In the genomic region with DNA sequence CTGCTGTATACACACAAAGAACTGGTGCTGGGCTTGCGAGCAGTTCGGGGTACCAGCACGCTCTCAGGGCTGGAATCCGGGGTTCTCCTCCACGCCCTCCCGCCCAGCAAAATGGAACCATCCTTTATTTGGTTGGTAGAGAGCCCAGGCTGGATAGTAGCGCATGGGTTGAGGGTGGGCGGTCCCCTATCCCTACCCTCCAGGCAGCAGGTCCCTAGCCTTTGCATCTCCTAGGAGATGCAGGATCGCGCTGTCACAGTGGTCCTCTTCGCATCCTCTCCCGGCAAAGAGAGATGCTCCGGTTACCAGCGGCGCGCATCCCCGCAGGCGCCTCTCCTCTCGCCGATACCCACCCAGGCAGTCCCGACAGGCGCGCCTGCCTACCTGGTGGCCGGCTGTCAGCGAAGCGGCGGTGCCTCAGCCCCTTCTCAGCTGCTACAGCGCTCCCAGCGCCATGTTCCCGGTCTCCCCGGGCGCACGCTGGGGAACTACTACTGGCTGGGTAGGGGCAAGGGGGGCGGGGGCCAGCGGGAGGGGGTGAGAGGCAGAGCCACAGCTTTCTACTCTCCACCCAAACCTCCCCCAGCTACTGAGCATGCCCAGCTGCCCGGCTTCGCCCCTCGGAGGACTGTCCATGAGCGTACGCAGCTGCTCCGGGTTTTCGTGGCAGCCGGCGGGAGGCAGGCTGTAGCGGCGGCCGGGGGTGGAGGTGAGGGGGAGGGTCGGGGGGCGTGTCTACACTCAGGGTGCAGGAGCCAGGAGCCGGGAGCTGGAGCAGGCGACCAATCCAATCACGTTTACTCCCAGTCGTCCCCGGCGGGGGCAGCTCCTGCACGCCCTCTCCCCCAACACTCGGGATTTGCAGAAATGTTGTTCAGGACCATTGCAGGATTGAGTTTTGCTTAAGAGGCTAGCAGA, we compare ENCODE assay signal across 8 cellular contexts. TPM values are rescaled to one million over a fixed set of nuclear protein-coding genes. Genes with fewer than 3 reads are reported as not detected.
DNase-seq lines count a peak whose midpoint lies in the region; ATAC-seq and FAIRE-seq lines count a peak whose summit lies in the region.

A gene (minus strand): TSS at position 699 of the 918 bp plus-strand sequence. CDS start 194,748 bp downstream, outside the sequence.

- no peaks in the 10 kb centered on the region for H3K36me3 ChIP-seq in small intestine (ENCODE audit: control insufficient read depth in 2 of 2, insufficient read depth in 2 of 2, low read length in 2 of 2)

- ATAC-seq in HG02588 (IDR thresholded peaks at IDR 0.05; ENCODE audit: unreplicated experiment), result no peak

- H3K9me3 ChIP-seq in small intestine (ENCODE audit: control insufficient read depth, low read depth), result no peaks in the 10 kb centered on the region

- no peak for FAIRE-seq in small intestine (lab: Jason Lieb, UNC)

- peaks cover 5 to 14% of the 10 kb centered on the region in 2 donors for H3K27me3 ChIP-seq in small intestine (ENCODE audit: control insufficient read depth in 2 of 2, insufficient read depth in 2 of 2, low read length in 2 of 2)

- DNase-seq in C1 segment of cervical spinal cord (lab: John Stamatoyannopoulos, UW) (peak in 13 of 14 donors; percentile 8 to 94 (median 43)), NCI-H1417 treated with DMSO at 0.1 percent for 48 hours (lab: John Stamatoyannopoulos, UW) (peak; percentile 84), anterior cingulate cortex (lab: John Stamatoyannopoulos, UW) (peak; percentile 21 to 93 (median 80)), iPS DF 4.7 (ENCODE audit: extremely low read depth, low spot score) (peak; percentile 64), small intestine (peak; percentile 29)
- DNase-seq in activated effector memory CD4-positive, alpha-beta T cell treated with Interleukin-2 at 50 U/mL for 16 hours, result no peak
- DNase-seq in activated CD8-positive, alpha-beta memory T cell treated with anti-CD3 and anti-CD28 coated beads, Interleukin-2, amount 50 U/mL, for 48 hours, result no peak

- no peaks in the 10 kb centered on the region for H3K4me1 ChIP-seq in small intestine (ENCODE audit: control insufficient read depth in 2 of 2, insufficient read depth in 1 of 2, low read depth in 1 of 2, low read length in 1 of 2)

- H3K27ac ChIP-seq in small intestine (ENCODE audit: low read depth in 1 of 2, low read length in 1 of 2), result no peak within 1 kb of the TSS

- H3K4me3 ChIP-seq in small intestine (ENCODE audit: low read depth in 1 of 2, low read length in 2 of 2), result no peak within 1 kb of the TSS

- WGBS in small intestine, 3 donors, result 1 to 5% (median 2%) methylated on average over 53 to 57 of the region's 57 CpGs

RNA-seq across cellular contexts. Expression of the gene that starts here (rescaled TPM):
- polyA plus RNA-seq in small intestine, result under 1 TPM in 1 of 3 donors, not detected in 2; 0.10 TPM

Comparison
In these comparisons a context has a peak if more than half of its experiments do, and no peak if none do; other contexts are left out.
1. Peak in DNase-seq in small intestine; RNA of the gene not detected or under 1 TPM.
2. DNase-seq: peak in C1 segment of cervical spinal cord (13 of 14), NCI-H1417 treated with DMSO at 0.1 percent for 48 hours (single experiment), anterior cingulate cortex (58 of 58) and iPS DF 4.7 (single experiment); none in activated effector memory CD4-positive, alpha-beta T cell treated with Interleukin-2 at 50 U/mL for 16 hours (single experiment) and activated CD8-positive, alpha-beta memory T cell treated with anti-CD3 and anti-CD28 coated beads, Interleukin-2, amount 50 U/mL, for 48 hours (single experiment).